20 cellular contexts compared by ENCODE assay signal in genomic region chr3:25430942-25431570, GRCh38. TPM values are rescaled to one million over a fixed set of nuclear protein-coding genes. Genes with fewer than 3 reads are reported as not detected.
DNase-seq lines count a peak whose midpoint lies in the region; ATAC-seq and TF ChIP-seq lines count a peak whose summit lies in the region.
"Had no signal": no experiment of that assay in that cellular context is flagged by ENCODE, and none has a peak within 500 bp of the region (broad histone marks: within the 10 kb centered on the region; RNA-seq: fewer than 3 reads in every experiment).

No MANE protein-coding gene starts in this region.

- peak overlapping the region; percentile 70 to 80 for H3K4me3 ChIP-seq in SK-N-SH (ENCODE audit: low read depth in 2 of 2, low read length in 1 of 2)
- H3K4me3 ChIP-seq in tibial nerve = peak overlapping the region; percentile 46 to 70 (median 68)
- H3K4me3 ChIP-seq: GM23248 had no signal

- no peaks in the 10 kb centered on the region for H3K27me3 Mint-ChIP-seq in nephron progenitor cell (ENCODE audit: low read depth, poor library complexity)
- peaks cover 32% of the 10 kb centered on the region for H3K27me3 Mint-ChIP-seq in activated naive CD8-positive, alpha-beta T cell treated with anti-CD3 and anti-CD28 coated beads, Interleukin-2, amount 50 U/mL, for 24 hours

- H3K9me3 Mint-ChIP-seq in nephron progenitor cell = no peaks in the 10 kb centered on the region
- H3K9me3 Mint-ChIP-seq in activated naive CD8-positive, alpha-beta T cell treated with anti-CD3 and anti-CD28 coated beads, Interleukin-2, amount 50 U/mL, for 24 hours = no peaks in the 10 kb centered on the region
- H3K9me3 Mint-ChIP-seq: activated CD4-positive, alpha-beta memory T cell treated with anti-CD3 and anti-CD28 coated beads, Interleukin-2, amount 10 ng/mL, durations not matched to agents 7 days and 5 days; activated T-helper 2 cell treated with anti-CD3 and anti-CD28 coated beads, Interferon-gamma antibody, Interleukin-2, Interleukin-4, amounts not matched to agents 10 μg/mL and 5 μg/mL and 100 μg/mL, durations not matched to agents 14 hours and 24 hours and 36 hours had no signal

- H3K4me2 ChIP-seq in SK-N-SH = peak overlapping the region; percentile 80

- no peaks in the 10 kb centered on the region for H3K9me2 ChIP-seq in SK-N-SH

- no peak for TF ChIP-seq CTCF in SK-N-SH (IDR thresholded peaks at IDR 0.05)
- TF ChIP-seq CTCF in nephron progenitor cell (IDR thresholded peaks at IDR 0.05) = no peak
- TF ChIP-seq CTCF in tibial nerve (IDR thresholded peaks at IDR 0.05) = no peak

- H3K79me2 ChIP-seq in SK-N-SH (ENCODE audit: insufficient read depth) = peaks cover 76% of the 10 kb centered on the region

- TF ChIP-seq POLR2A in tibial nerve (IDR thresholded peaks at IDR 0.05) = no peak

- H3K27ac Mint-ChIP-seq in nephron progenitor cell = no peak overlapping the region
- no peak overlapping the region for H3K27ac Mint-ChIP-seq in activated naive CD8-positive, alpha-beta T cell treated with anti-CD3 and anti-CD28 coated beads, Interleukin-2, amount 50 U/mL, for 24 hours
- H3K27ac Mint-ChIP-seq: activated CD4-positive, alpha-beta memory T cell treated with anti-CD3 and anti-CD28 coated beads, Interleukin-2, amount 10 ng/mL, durations not matched to agents 7 days and 5 days; activated T-helper 2 cell treated with anti-CD3 and anti-CD28 coated beads, Interferon-gamma antibody, Interleukin-2, Interleukin-4, amounts not matched to agents 10 μg/mL and 5 μg/mL and 100 μg/mL, durations not matched to agents 14 hours and 24 hours and 36 hours had no signal

- peak overlapping the region; percentile 91 for H3K4me3 Mint-ChIP-seq in nephron progenitor cell
- no peak overlapping the region for H3K4me3 Mint-ChIP-seq in activated naive CD8-positive, alpha-beta T cell treated with anti-CD3 and anti-CD28 coated beads, Interleukin-2, amount 50 U/mL, for 24 hours
- H3K4me3 Mint-ChIP-seq: activated CD4-positive, alpha-beta memory T cell treated with anti-CD3 and anti-CD28 coated beads, Interleukin-2, amount 10 ng/mL, durations not matched to agents 7 days and 5 days had no signal

- H3K27me3 ChIP-seq in SK-N-SH (ENCODE audit: insufficient read depth) (no peaks in the 10 kb centered on the region), tibial nerve (no peaks in the 10 kb centered on the region)

- peak overlapping the region; percentile 77 for H3K9ac ChIP-seq in SK-N-SH
- H3K9ac ChIP-seq: GM23248 had no signal

- POLR2A ChIA-PET in SK-N-SH (lab: Yijun Ruan, JAX) = no interaction called here

- H3K27ac ChIP-seq in SK-N-SH (ENCODE audit: low read depth in 2 of 2, low read length in 1 of 2) (peak overlapping the region; percentile 89 to 97), epithelial cell of prostate (peak overlapping the region; percentile 73), tibial nerve (peak overlapping the region; percentile 44 to 92 (median 70))
- H3K27ac ChIP-seq: 22Rv1, GM23248, HL-60 had no signal

- no peak overlapping the region for H2AFZ ChIP-seq in SK-N-SH (ENCODE audit: low read depth)
- H2AFZ ChIP-seq: GM23248 had no signal

- no peak for ATAC-seq in SK-N-SH treated with all-trans-retinoic acid at 6 μM for 48 hours
- ATAC-seq in HG02840 (IDR thresholded peaks at IDR 0.05; ENCODE audit: low FRiP score, unreplicated experiment) = no peak
- no peak for ATAC-seq in HG03095 (IDR thresholded peaks at IDR 0.05; ENCODE audit: unreplicated experiment)
- no peak for ATAC-seq in activated naive CD8-positive, alpha-beta T cell treated with anti-CD3 and anti-CD28 coated beads, Interleukin-2, amount 50 U/mL, for 24 hours
- ATAC-seq: stimulated activated naive CD8-positive, alpha-beta T cell treated with anti-CD3 and anti-CD28 coated beads, Interleukin-15, Interleukin-2, amounts not matched to agents 100 U/mL and 50 U/mL, for 24 hours had no signal

- CTCF ChIA-PET in SK-N-SH (lab: Yijun Ruan, JAX) = interaction anchor here (0.9 to 5.0 kb wide), 4 partner anchors 10 to 163 kb away, joined by 3 to 40 read pairs (median 17); no protein-coding TSS in a partner anchor

- no peak for TF ChIP-seq RAD21 in SK-N-SH (IDR thresholded peaks at IDR 0.05; ENCODE audit: low read length)

- TF ChIP-seq EP300 in SK-N-SH (IDR thresholded peaks at IDR 0.05; ENCODE audit: borderline replicate concordance in 1 of 2, low read depth in 1 of 2, low read length in 1 of 2) (no peak), tibial nerve (IDR thresholded peaks at IDR 0.05) (no peak)

- H3K4me1 Mint-ChIP-seq in nephron progenitor cell = peaks cover 81% of the 10 kb centered on the region
- H3K4me1 Mint-ChIP-seq in activated naive CD8-positive, alpha-beta T cell treated with anti-CD3 and anti-CD28 coated beads, Interleukin-2, amount 50 U/mL, for 24 hours = peaks cover 6% of the 10 kb centered on the region
- H3K4me1 Mint-ChIP-seq: activated CD4-positive, alpha-beta memory T cell treated with anti-CD3 and anti-CD28 coated beads, Interleukin-2, amount 10 ng/mL, durations not matched to agents 7 days and 5 days had no signal

- H3K9me3 ChIP-seq in SK-N-SH (no peaks in the 10 kb centered on the region), tibial nerve (no peaks in the 10 kb centered on the region)

- peaks cover 18% of the 10 kb centered on the region for H3F3A ChIP-seq in SK-N-SH (replicated peaks; ENCODE audit: insufficient read depth)

- 31% methylated on average over 4 of the region's 4 CpGs for WGBS in SK-N-SH (ENCODE audit: low lambda C conversion rate)
- WGBS in tibial nerve, 2 donors = 21 to 24% methylated on average over 4 of the region's 4 CpGs

- H3K36me3 Mint-ChIP-seq in nephron progenitor cell (ENCODE audit: low read depth) = no peaks in the 10 kb centered on the region
- H3K36me3 Mint-ChIP-seq in activated naive CD8-positive, alpha-beta T cell treated with anti-CD3 and anti-CD28 coated beads, Interleukin-2, amount 50 U/mL, for 24 hours (ENCODE audit: low read depth) = no peaks in the 10 kb centered on the region

- DNase-seq in SK-N-SH (no peak), epithelial cell of prostate (ENCODE audit: low read depth, low spot score) (no peak), nephron progenitor cell (no peak), tibial nerve (ENCODE audit: low spot score in 2 of 2) (no peak)
- no peak for DNase-seq in activated naive CD8-positive, alpha-beta T cell treated with anti-CD3 and anti-CD28 coated beads, Interleukin-2, amount 50 U/mL, for 24 hours
- DNase-seq: activated CD4-positive, alpha-beta memory T cell treated with anti-CD3 and anti-CD28 coated beads, Interleukin-2, amount 10 ng/mL, durations not matched to agents 7 days and 5 days; aorta; GM23248; Kasumi-1; NCI-H187; NCI-H774; SHP77; stimulated activated naive CD8-positive, alpha-beta T cell treated with anti-CD3 and anti-CD28 coated beads, Interleukin-15, Interleukin-2, amounts not matched to agents 100 U/mL and 50 U/mL, for 24 hours; T1000 had no signal

- H3K4me1 ChIP-seq in SK-N-SH (ENCODE audit: control insufficient read depth in 1 of 2, insufficient read depth in 2 of 2, low read depth in 1 of 2, low read length in 1 of 2) (peaks cover 6 to 23% of the 10 kb centered on the region in 2 experiments; a peak in 2 of 4 replicates), tibial nerve (peaks cover 0 to 49% (median 11%) of the 10 kb centered on the region in 4 donors)

- no peaks in the 10 kb centered on the region for H3K36me3 ChIP-seq in SK-N-SH (replicated peaks in 1 of 2; ENCODE audit: control insufficient read depth in 1 of 2, insufficient read depth in 2 of 2, low read length in 1 of 2)
- no peaks in the 10 kb centered on the region for H3K36me3 ChIP-seq in tibial nerve

- no peaks in the 10 kb centered on the region for H4K20me1 ChIP-seq in SK-N-SH (ENCODE audit: insufficient read depth)

TF ChIP-seq in SK-N-SH, 30 proteins besides CTCF, POLR2A, EP300 and RAD21 (continues in another document):
- TF ChIP-seq RCOR1 (IDR thresholded peaks at IDR 0.05; ENCODE audit: low read length) = no peak
- no peak for TF ChIP-seq IRF3 (IDR thresholded peaks at IDR 0.05; ENCODE audit: low read depth, low read length)
- TF ChIP-seq NFIC (IDR thresholded peaks at IDR 0.05; ENCODE audit: borderline replicate concordance) = no peak
- TF ChIP-seq TCF12 (IDR thresholded peaks at IDR 0.05) = peak; percentile 29; the same call in 1 of the 2 replicates
- no peak for TF ChIP-seq SMC3 (IDR thresholded peaks at IDR 0.05; ENCODE audit: low read depth, low read length)
- TF ChIP-seq NRF1 (IDR thresholded peaks at IDR 0.05; ENCODE audit: low read depth, low read length) = no peak
- no peak for TF ChIP-seq ELF1 (IDR thresholded peaks at IDR 0.05)
- TF ChIP-seq GABPA (IDR thresholded peaks at IDR 0.05; ENCODE audit: low read depth) = no peak

TF ChIP-seq in SK-N-SH treated with all-trans-retinoic acid at 6 μM for 48 hours, 23 proteins besides CTCF, POLR2A, EP300 and RAD21 (continues in another document):
- TF ChIP-seq ZFP3 (CRISPR knock-in tag; IDR thresholded peaks at IDR 0.05) (no peak), RARB (CRISPR knock-in tag; IDR thresholded peaks at IDR 0.05) (no peak), TCF4 (CRISPR knock-in tag; IDR thresholded peaks at IDR 0.05; ENCODE audit: borderline replicate concordance) (no peak), CSRNP3 (CRISPR knock-in tag; IDR thresholded peaks at IDR 0.05) (no peak)

RNA-seq across cellular contexts. Expression of gene RARB, which starts 3.0 kb away (rescaled TPM):
- polyA plus RNA-seq in SK-N-SH (2012; rRNA removed) = 10.7 and 15.2 TPM in 2 replicates
- polyA plus RNA-seq in SK-N-SH (2012; cell fraction: cytosol; rRNA removed) = 13.7 and 14.8 TPM in 2 replicates
- 8.0 and 16.6 TPM in 2 replicates for polyA plus RNA-seq in SK-N-SH (2012; cell fraction: nucleus; rRNA removed)
- total RNA-seq in tibial nerve = 10 to 100 TPM in 3 of 4 donors, 1 to 10 TPM in 1; 9.3 to 22.6 (median 15.1) TPM
- total RNA-seq: activated CD4-positive, alpha-beta memory T cell treated with anti-CD3 and anti-CD28 coated beads, Interleukin-2, amount 10 ng/mL, durations not matched to agents 7 days and 5 days; activated T-helper 2 cell treated with anti-CD3 and anti-CD28 coated beads, Interferon-gamma antibody, Interleukin-2, Interleukin-4, amounts not matched to agents 10 μg/mL and 5 μg/mL and 100 μg/mL, durations not matched to agents 14 hours and 24 hours and 36 hours; GM23248 had no signal
